Comparison of ENCODE assay signal across 8 cellular contexts in the genomic region with DNA sequence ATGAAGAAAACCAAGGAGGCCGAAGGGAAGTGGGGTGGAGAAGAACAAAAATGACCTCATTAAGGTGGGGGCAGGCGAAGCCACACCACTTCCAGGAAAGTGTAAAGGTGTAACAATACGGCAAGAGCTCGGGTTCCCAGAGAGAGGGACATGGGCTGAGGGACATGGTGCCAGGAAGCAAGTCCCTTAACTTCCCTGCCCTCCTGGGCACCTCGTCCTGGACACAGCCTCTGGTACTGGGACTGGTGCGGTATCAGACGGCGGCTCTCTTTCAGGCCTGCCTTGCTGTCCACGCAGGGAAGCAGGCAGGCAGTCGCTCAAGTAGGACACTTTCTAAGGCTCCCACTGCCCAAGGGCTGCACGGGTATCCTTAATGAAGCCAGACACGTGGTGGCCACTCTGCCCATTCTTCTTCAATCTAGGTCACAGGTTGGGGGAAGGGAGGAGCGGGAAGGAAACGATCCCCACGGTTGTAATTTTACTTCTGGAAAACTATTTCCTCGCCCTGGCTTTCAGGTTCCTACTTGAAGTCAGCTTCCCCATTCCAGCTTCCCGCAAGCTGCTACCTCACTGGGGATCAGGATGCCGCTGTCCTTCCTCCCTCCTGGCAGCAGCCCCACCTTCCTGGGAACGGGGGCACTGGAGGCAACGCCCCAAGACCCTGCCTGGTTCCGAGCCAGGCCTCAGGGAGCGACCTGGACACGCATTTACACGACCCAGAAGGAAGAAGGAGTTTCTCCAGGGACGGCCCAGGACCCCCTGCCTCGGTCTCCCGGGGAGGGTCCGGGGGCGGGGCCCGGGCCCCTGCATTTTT. TPM values are rescaled to one million over a fixed set of nuclear protein-coding genes. Genes with fewer than 3 reads are reported as not detected.
DNase-seq lines count a peak whose midpoint lies in the region; ATAC-seq and TF ChIP-seq lines count a peak whose summit lies in the region.

No MANE protein-coding gene starts in this region.

- WGBS in mesendoderm (ENCODE audit: extremely low coverage, insufficient coverage, low lambda C conversion rate), result no CpG with 5 or more reads among the region's 30 CpGs

- H3K4me3 ChIP-seq in breast epithelium (peak overlapping the region; percentile 97 to 100 (median 98)), mesendoderm (ENCODE audit: low read length) (peak overlapping the region; percentile 98)

- H3K9me3 ChIP-seq in CD4-positive, alpha-beta T cell (ENCODE audit: control insufficient read depth, low read length), result no peaks in the 10 kb centered on the region
- H3K9me3 ChIP-seq in breast epithelium, result no peaks in the 10 kb centered on the region

- H3K4me1 ChIP-seq in breast epithelium (peaks cover 0 to 8% of the 10 kb centered on the region in 2 donors), mesendoderm (ENCODE audit: control insufficient read depth, low read depth, low read length) (peaks cover 7% of the 10 kb centered on the region)

- H3K79me1 ChIP-seq in mesendoderm (ENCODE audit: low read length), result peaks cover 5% of the 10 kb centered on the region

- peaks cover 56% of the 10 kb centered on the region for H3K79me2 ChIP-seq in mesendoderm (ENCODE audit: control insufficient read depth, insufficient read depth, low read length)

- H3K27me3 ChIP-seq in CD4-positive, alpha-beta T cell (ENCODE audit: control insufficient read depth, insufficient read depth, low read length), result no peaks in the 10 kb centered on the region
- H3K27me3 ChIP-seq in breast epithelium (no peaks in the 10 kb centered on the region), mesendoderm (ENCODE audit: insufficient read depth, low read length, poor library complexity) (no peaks in the 10 kb centered on the region)

- no peak for TF ChIP-seq POLR2A in breast epithelium (IDR thresholded peaks at IDR 0.05)

- H3K23ac ChIP-seq in mesendoderm (ENCODE audit: low read length), result peak overlapping the region; percentile 94

- no peak overlapping the region for H2BK15ac ChIP-seq in mesendoderm (replicated peaks; ENCODE audit: low read depth)

- ATAC-seq in CD4-positive, alpha-beta T cell (ENCODE audit: poor library complexity), result no peak

- H3K4me2 ChIP-seq in mesendoderm (ENCODE audit: low read length), result peak overlapping the region; percentile 92

- H3K18ac ChIP-seq in mesendoderm (ENCODE audit: low read length), result no peak overlapping the region

- no peak overlapping the region for H4K8ac ChIP-seq in mesendoderm (ENCODE audit: low read depth, low read length)

- intact Hi-C loops in CD4-positive, alpha-beta T cell (cut with DNase I, micrococcal nuclease), result loop anchor here (2.0 to 5.0 kb wide), 3 partner anchors 53 to 177 kb away; a partner anchor contains a TSS
- intact Hi-C loops in breast epithelium (cut with DNase I; ENCODE audit: low total_unique reads), result no loop called here

- H3K36me3 ChIP-seq in breast epithelium (no peaks in the 10 kb centered on the region), mesendoderm (ENCODE audit: control insufficient read depth, insufficient read depth, low read length) (no peaks in the 10 kb centered on the region)

- peak overlapping the region; percentile 86 for H3K4me3 Mint-ChIP-seq in CD4-positive, alpha-beta T cell

- H3K36me3 Mint-ChIP-seq in CD4-positive, alpha-beta T cell (ENCODE audit: low read depth), result peaks cover 9% of the 10 kb centered on the region

- no peaks in the 10 kb centered on the region for H3K27me3 Mint-ChIP-seq in CD4-positive, alpha-beta T cell

- peak overlapping the region; percentile 77 for H3K27ac ChIP-seq in CD4-positive, alpha-beta T cell (ENCODE audit: low read depth, low read length)
- H3K27ac ChIP-seq in breast epithelium (peak overlapping the region; percentile 93 to 97), mesendoderm (ENCODE audit: low read depth, low read length) (no peak overlapping the region)

- no peaks in the 10 kb centered on the region for H3K9me3 Mint-ChIP-seq in CD4-positive, alpha-beta T cell

- no peak overlapping the region for H2BK5ac ChIP-seq in mesendoderm (ENCODE audit: low read length)

- peak overlapping the region; percentile 99 for H3K9ac ChIP-seq in mesendoderm (ENCODE audit: low read length)

- H3K27ac Mint-ChIP-seq in CD4-positive, alpha-beta T cell, result peak overlapping the region; percentile 85

- no peak for DNase-seq in CD4-positive, alpha-beta T cell
- peak; percentile 60 for DNase-seq in KBM-7
- peak in 1 of 2 donors; percentile 60 for DNase-seq in breast epithelium (ENCODE audit: low spot score in 2 of 2)
- no peak for DNase-seq in mesendoderm
- DNase-seq in HEK293T (ENCODE audit: extremely low spot score), result no peak
- no peak for DNase-seq in mucosa of gallbladder (ENCODE audit: low spot score)
- DNase-seq in DMS153 treated with DMSO at 0.1 percent for 48 hours (lab: John Stamatoyannopoulos, UW; ENCODE audit: unreplicated experiment), result no peak
- DNase-seq in HUDEP-2 (lab: John Stamatoyannopoulos, UW; ENCODE audit: unreplicated experiment in 76 of 76), result no peak

- CTCF ChIA-PET in CD4-positive, alpha-beta T cell (lab: Charles Lee), result no interaction called here
- CTCF ChIA-PET in HEK293T (lab: Yijun Ruan, JAX), result no interaction called here

- no peak overlapping the region for H2BK120ac ChIP-seq in mesendoderm (ENCODE audit: low read depth, low read length)

- H3K4me1 Mint-ChIP-seq in CD4-positive, alpha-beta T cell (ENCODE audit: low read depth), result peaks cover 41% of the 10 kb centered on the region

- H2AK5ac ChIP-seq in mesendoderm (ENCODE audit: low read length), result peak overlapping the region; percentile 78

- H4K5ac ChIP-seq in mesendoderm (ENCODE audit: low read length), result no peak overlapping the region

- H3K56ac ChIP-seq in mesendoderm (ENCODE audit: low read length), result peak overlapping the region; percentile 100

- no peak for TF ChIP-seq CTCF in CD4-positive, alpha-beta T cell (IDR thresholded peaks at IDR 0.05)
- no peak for TF ChIP-seq CTCF in breast epithelium (IDR thresholded peaks at IDR 0.05)

- POLR2A ChIA-PET in CD4-positive, alpha-beta T cell (lab: Charles Lee), result interaction anchor here (0.8 to 2.1 kb wide), 3 partner anchors 90 to 800 kb away, joined by 3 to 7 read pairs (median 4); no protein-coding TSS in a partner anchor
- POLR2A ChIA-PET in HEK293T (lab: Yijun Ruan, JAX), result interaction anchor here (0.7 to 1.0 kb wide), 2 partner anchors 29 to 120 kb away, joined by 3 read pairs; no protein-coding TSS in a partner anchor

- in situ Hi-C loops in KBM-7 (cut with MboI; ENCODE audit: low pct_unique_long_range_greater_than_20kb, low sequenced_read_pairs), result no loop called here

- peak overlapping the region; percentile 76 for H3K4ac ChIP-seq in mesendoderm (ENCODE audit: low read depth, low read length)

TF ChIP-seq in HEK293T, 16 proteins besides CTCF, POLR2A, EP300 and RAD21:
- no peak for TF ChIP-seq ARNT (IDR thresholded peaks at IDR 0.05)
- TF ChIP-seq BHLHE40 (IDR thresholded peaks at IDR 0.05; ENCODE audit: borderline replicate concordance), result no peak
- TF ChIP-seq ZNF384 (IDR thresholded peaks at IDR 0.05), result no peak
- TF ChIP-seq ELF4 (IDR thresholded peaks at IDR 0.05), result no peak

RNA-seq across cellular contexts. Expression of a gene that starts 1.2 kb away (rescaled TPM):
- 10 to 100 TPM; 41.8 to 41.9 TPM for total RNA-seq in CD4-positive, alpha-beta T cell
- total RNA-seq in breast epithelium (10 to 100 TPM; 53.6 to 68.5 (median 54.0) TPM), mucosa of gallbladder (125 TPM)
- 92.2 TPM for polyA plus RNA-seq in mesendoderm (2013, experiment 1 of 2)
- 92.6 TPM for polyA plus RNA-seq in mesendoderm (2013, experiment 2 of 2)

RNA-seq across cellular contexts. Expression of a gene that starts 13.5 kb away (rescaled TPM):
- 10 to 100 TPM; 20.9 to 24.8 TPM for total RNA-seq in CD4-positive, alpha-beta T cell
- 10 to 100 TPM in 1 of 3 donors, 1 to 10 TPM in 2; 7.7 to 10.2 (median 8.0) TPM for total RNA-seq in breast epithelium
- polyA plus RNA-seq in mesendoderm (2013, experiment 1 of 2), result 33.0 TPM
- 33.1 TPM for polyA plus RNA-seq in mesendoderm (2013, experiment 2 of 2)
- total RNA-seq in mucosa of gallbladder, result 40.1 TPM

RNA-seq across cellular contexts. Expression of a gene that starts 53.5 kb away (rescaled TPM):
- total RNA-seq in CD4-positive, alpha-beta T cell, result 10 to 100 TPM; 17.4 to 17.9 TPM
- total RNA-seq in breast epithelium (10 to 100 TPM in 1 of 3 donors, 1 to 10 TPM in 2; 3.6 to 12.8 (median 3.7) TPM), mucosa of gallbladder (11.5 TPM)
- 0.48 TPM for polyA plus RNA-seq in mesendoderm (2013, experiment 1 of 2)
- 0.36 TPM for polyA plus RNA-seq in mesendoderm (2013, experiment 2 of 2)

RNA-seq across cellular contexts. Expression of a gene that starts 54.1 kb away (rescaled TPM):
- total RNA-seq in CD4-positive, alpha-beta T cell, result 10 to 100 TPM; 96.4 to 97.3 TPM
- 10 to 100 TPM; 18.3 to 45.8 (median 29.2) TPM for total RNA-seq in breast epithelium
- polyA plus RNA-seq in mesendoderm (2013, experiment 1 of 2), result 5.7 TPM
- polyA plus RNA-seq in mesendoderm (2013, experiment 2 of 2), result 6.3 TPM
- 59.0 TPM for total RNA-seq in mucosa of gallbladder
